ENCODE assay signal across 9 cellular contexts in genomic region chr14:55136868-55137785, GRCh38. TPM values are rescaled to one million over a fixed set of nuclear protein-coding genes. Genes with fewer than 3 reads are reported as not detected.
DNase-seq lines count a peak whose midpoint lies in the region; ATAC-seq and TF ChIP-seq lines count a peak whose summit lies in the region.
"Had no signal": no experiment of that assay in that cellular context is flagged by ENCODE, and none has a peak within 500 bp of the region (broad histone marks: within the 10 kb centered on the region; RNA-seq: fewer than 3 reads in every experiment).

No MANE protein-coding gene starts in this region.

- ATAC-seq in HG02678 (IDR thresholded peaks at IDR 0.05; ENCODE audit: unreplicated experiment): no peak

- H3K79me2 ChIP-seq in fibroblast of lung (ENCODE audit: control insufficient read depth, insufficient read depth, low read length): peaks cover 75% of the 10 kb centered on the region

- H3K4me3 ChIP-seq in adipocyte (ENCODE audit: low read length) (peak overlapping the region; percentile 73), fibroblast of lung (replicated peaks in 1 of 4; ENCODE audit: control extremely low read depth in 1 of 4, insufficient read depth in 1 of 4, low read depth in 3 of 4, low read length in 4 of 4) (peak overlapping the region in 3 of 4 experiments; percentile 16 to 46 (median 34)), tibial artery (peak overlapping the region; percentile 26 to 34), endodermal cell (ENCODE audit: low read length) (no peak overlapping the region)

- WGBS in endodermal cell (ENCODE audit: insufficient coverage in 1 of 2, insufficient read length in 1 of 2), 2 experiments: 95 to 97% methylated on average over 6 to 12 of the region's 12 CpGs

- peaks cover 6% of the 10 kb centered on the region for H3K27me3 Mint-ChIP-seq in endodermal cell (ENCODE audit: insufficient read depth)

- peaks cover 74% of the 10 kb centered on the region for H3K36me3 ChIP-seq in adipocyte (ENCODE audit: control insufficient read depth, insufficient read depth, low read length, severe bottlenecking)
- H3K36me3 ChIP-seq in fibroblast of lung (ENCODE audit: control insufficient read depth, insufficient read depth, low read length): peaks cover 20% of the 10 kb centered on the region
- H3K36me3 ChIP-seq in tibial artery: peaks cover 37 to 43% (median 42%) of the 10 kb centered on the region in 3 donors
- peaks cover 11% of the 10 kb centered on the region for H3K36me3 ChIP-seq in endodermal cell (ENCODE audit: control insufficient read depth, insufficient read depth, low read length)

- H3K9me3 ChIP-seq in adipocyte (ENCODE audit: control insufficient read depth, low read length) (no peaks in the 10 kb centered on the region), fibroblast of lung (ENCODE audit: control insufficient read depth, insufficient read depth, low read depth, low read length) (no peaks in the 10 kb centered on the region), tibial artery (no peaks in the 10 kb centered on the region), endodermal cell (ENCODE audit: control insufficient read depth, low read length) (no peaks in the 10 kb centered on the region)

- H3K4me1 Mint-ChIP-seq in endodermal cell: no peaks in the 10 kb centered on the region

- TF ChIP-seq CTCF in fibroblast of lung (conservative IDR thresholded peaks at IDR 0.05 in 1 of 2, IDR thresholded peaks at IDR 0.05 in 1 of 2; ENCODE audit: low read depth in 1 of 2, low read length in 2 of 2): peak in 1 of 2 donors; percentile 35
- TF ChIP-seq CTCF in tibial artery (IDR thresholded peaks at IDR 0.05): no peak
- TF ChIP-seq CTCF in endodermal cell (conservative IDR thresholded peaks at IDR 0.05): no peak

- H3K9ac ChIP-seq in adipocyte (ENCODE audit: low read length): peak overlapping the region; percentile 83
- H3K9ac ChIP-seq in fibroblast of lung (ENCODE audit: insufficient read depth, low read length): peak overlapping the region; percentile 47
- H3K9ac ChIP-seq in endodermal cell (ENCODE audit: extremely low read depth, low read length, poor library complexity, severe bottlenecking): no peak overlapping the region

- H3K9me3 Mint-ChIP-seq in endodermal cell: no peaks in the 10 kb centered on the region
- H3K9me3 Mint-ChIP-seq: activated naive CD4-positive, alpha-beta T cell treated with anti-CD3 and anti-CD28 coated beads for 36 hours had no signal

- intact Hi-C loops in tibial artery (cut with DNase I; ENCODE audit: low total_unique reads): no loop called here

- peak overlapping the region; percentile 85 for H3K4me2 ChIP-seq in fibroblast of lung (ENCODE audit: extremely low read depth, insufficient read depth, low read length)

- H2AFZ ChIP-seq in fibroblast of lung (ENCODE audit: low read length): no peak overlapping the region

- H3K4me1 ChIP-seq in adipocyte (ENCODE audit: control insufficient read depth, insufficient read depth, low read length): peaks cover 54% of the 10 kb centered on the region
- H3K4me1 ChIP-seq in fibroblast of lung (ENCODE audit: control insufficient read depth, extremely low read depth, insufficient read depth, low read length): peaks cover 19% of the 10 kb centered on the region
- peaks cover 4 to 56% (median 40%) of the 10 kb centered on the region in 4 donors for H3K4me1 ChIP-seq in tibial artery
- H3K4me1 ChIP-seq in endodermal cell (ENCODE audit: control insufficient read depth, insufficient read depth, low read length): no peaks in the 10 kb centered on the region

- peak; percentile 86 for DNase-seq in adipocyte (ENCODE audit: low read depth)
- DNase-seq in fibroblast of lung (ENCODE audit: low read depth in 2 of 2): peak; percentile 89 to 92
- peak; percentile 58 for DNase-seq in mucosa of gallbladder (ENCODE audit: low spot score)
- DNase-seq in tibial artery: peak; percentile 73 to 87
- no peak for DNase-seq in MV-4-11 (lab: John Stamatoyannopoulos, UW)
- no peak for DNase-seq in NCI-H1417 treated with DMSO at 0.1 percent for 48 hours (lab: John Stamatoyannopoulos, UW)
- no peak for DNase-seq in endodermal cell
- DNase-seq: activated naive CD4-positive, alpha-beta T cell treated with anti-CD3 and anti-CD28 coated beads for 36 hours had no signal

- no peak overlapping the region for H3K27ac Mint-ChIP-seq in endodermal cell
- H3K27ac Mint-ChIP-seq: activated naive CD4-positive, alpha-beta T cell treated with anti-CD3 and anti-CD28 coated beads for 36 hours had no signal

- peak overlapping the region; percentile 87 for H3K27ac ChIP-seq in fibroblast of lung (ENCODE audit: insufficient read depth, low read length)
- peak overlapping the region; percentile 76 to 79 for H3K27ac ChIP-seq in tibial artery
- no peak overlapping the region for H3K27ac ChIP-seq in endodermal cell (ENCODE audit: low read depth, low read length)

- H3K27me3 ChIP-seq in adipocyte (replicated peaks; ENCODE audit: control insufficient read depth, insufficient read depth, low read length) (no peaks in the 10 kb centered on the region), fibroblast of lung (ENCODE audit: control insufficient read depth, insufficient read depth, low read length) (no peaks in the 10 kb centered on the region), tibial artery (no peaks in the 10 kb centered on the region), endodermal cell (ENCODE audit: control insufficient read depth, insufficient read depth, low read length, poor library complexity, severe bottlenecking) (peaks cover 4% of the 10 kb centered on the region)

- H4K20me1 ChIP-seq in fibroblast of lung (ENCODE audit: control insufficient read depth, extremely low read depth, insufficient read depth, low read length): peaks cover 2% of the 10 kb centered on the region

- peaks cover 4% of the 10 kb centered on the region for H3K36me3 Mint-ChIP-seq in endodermal cell (ENCODE audit: low read depth)

- H3K4me3 Mint-ChIP-seq in endodermal cell: no peak overlapping the region
- H3K4me3 Mint-ChIP-seq: activated naive CD4-positive, alpha-beta T cell treated with anti-CD3 and anti-CD28 coated beads for 36 hours had no signal

RNA-seq across cellular contexts. Expression of gene LGALS3, which starts 8.1 kb away (rescaled TPM):
- 430 and 434 TPM in 2 replicates for total RNA-seq in fibroblast of lung
- polyA plus RNA-seq in fibroblast of lung: 333 and 398 TPM in 2 replicates
- polyA plus RNA-seq in fibroblast of lung (2012): 345 and 493 TPM in 2 replicates
- polyA minus RNA-seq in fibroblast of lung (ENCODE audit: low replicate concordance): 110 and 113 TPM in 2 replicates
- total RNA-seq in mucosa of gallbladder: 256 TPM
- total RNA-seq in endodermal cell: 1 to 10 TPM; 1.0 to 2.0 TPM
- 2.7 TPM for polyA plus RNA-seq in endodermal cell (2013, experiment 1 of 2)
- polyA plus RNA-seq in endodermal cell (2013, experiment 2 of 2): 3.9 TPM

RNA-seq across cellular contexts. Expression of gene DLGAP5, which starts 54.3 kb away (rescaled TPM):
- total RNA-seq in fibroblast of lung: 0.77 and 8.1 TPM in 2 replicates
- 10.5 and 31.2 TPM in 2 replicates for polyA plus RNA-seq in fibroblast of lung
- 7.4 and 24.7 TPM in 2 replicates for polyA plus RNA-seq in fibroblast of lung (2012)
- 1.6 and 2.5 TPM in 2 replicates for polyA minus RNA-seq in fibroblast of lung (ENCODE audit: low replicate concordance)
- 1.2 TPM for total RNA-seq in mucosa of gallbladder
- total RNA-seq in endodermal cell: 100 to 1,000 TPM in 1 of 2 donors, 10 to 100 TPM in 1; 71.1 to 112 TPM
- 89.9 TPM for polyA plus RNA-seq in endodermal cell (2013, experiment 1 of 2)
- polyA plus RNA-seq in endodermal cell (2013, experiment 2 of 2): 99.2 TPM

Comparison
In these comparisons a context has a peak if more than half of its experiments do, and no peak if none do; other contexts are left out.
1. DNase-seq: peak in adipocyte (single experiment), fibroblast of lung (2 of 2), mucosa of gallbladder (single experiment) and tibial artery (2 of 2); none in MV-4-11 (single experiment), NCI-H1417 treated with DMSO at 0.1 percent for 48 hours (single experiment) and endodermal cell (single experiment).
2. RNA of gene LGALS3, which starts 8.1 kb away (total RNA-seq): 430 to 434 TPM in fibroblast of lung and 256 TPM in mucosa of gallbladder (single experiment); 1.0 to 2.0 TPM in endodermal cell; every median in the first group is over 10 times any median in the second.